Comparison of ENCODE assay signal across 16 cellular contexts in genomic region chr17:79435962-79436361, GRCh38.
DNase-seq lines count a peak whose midpoint lies in the region; ATAC-seq and TF ChIP-seq lines count a peak whose summit lies in the region.
"Had no signal": no experiment of that assay in that cellular context is flagged by ENCODE, and none has a peak within 500 bp of the region (broad histone marks: within the 10 kb centered on the region; RNA-seq: fewer than 3 reads in every experiment).

No MANE protein-coding gene starts in this region.

- H3K27ac ChIP-seq in BLaER1 (no peak overlapping the region), RWPE2 (ENCODE audit: poor library complexity, severe bottlenecking) (no peak overlapping the region), neuronal stem cell (replicated peaks; ENCODE audit: low read length) (no peak overlapping the region)

- H3K4me1 ChIP-seq in BLaER1 = peaks cover 59% of the 10 kb centered on the region
- H3K4me1 ChIP-seq in RWPE2 (ENCODE audit: insufficient read depth, poor library complexity, severe bottlenecking) = no peaks in the 10 kb centered on the region
- H3K4me1 ChIP-seq in neuronal stem cell (ENCODE audit: control insufficient read depth in 2 of 2, insufficient read depth in 1 of 2, low read depth in 1 of 2, low read length in 2 of 2) = peaks cover 0 to 3% of the 10 kb centered on the region in 2 donors
- H3K4me1 ChIP-seq: BE2C, HAP-1 had no signal

- no CpG with 5 or more reads among the region's 8 CpGs for WGBS in neuronal stem cell (ENCODE audit: extremely low coverage in 2 of 2, insufficient read length in 2 of 2, insufficient replicate concordance in 1 of 2), 2 donors

- peak overlapping the region; percentile 84 for H3K18ac ChIP-seq in neuronal stem cell (ENCODE audit: low read length)

- TF ChIP-seq POLR2A in GM18505 (IDR thresholded peaks at IDR 0.05; ENCODE audit: borderline replicate concordance, extremely low read depth, insufficient read depth, insufficient read length) = no peak

- H4K91ac ChIP-seq in neuronal stem cell (ENCODE audit: low read depth, low read length, poor library complexity) = no peak overlapping the region

- peaks cover 5% of the 10 kb centered on the region for H3K9me3 Mint-ChIP-seq in glutamatergic neuron (ENCODE audit: unreplicated experiment)

- H3K9ac ChIP-seq in BLaER1 = no peak overlapping the region
- H3K9ac ChIP-seq in neuronal stem cell (ENCODE audit: low read depth, low read length, poor library complexity) = no peak overlapping the region

- no peak overlapping the region for H3K4me3 ChIP-seq in BLaER1
- H3K4me3 ChIP-seq in RWPE2 (ENCODE audit: severe bottlenecking) = no peak overlapping the region
- peak overlapping the region in 1 of 2 donors; percentile 33 for H3K4me3 ChIP-seq in neuronal stem cell (ENCODE audit: low read length in 2 of 2)
- H3K4me3 ChIP-seq: GM12878, HAP-1 had no signal

- H3K4me3 Mint-ChIP-seq in glutamatergic neuron (ENCODE audit: unreplicated experiment) = no peak overlapping the region
- H3K4me3 Mint-ChIP-seq: CD14-positive monocyte; CD4-positive, alpha-beta memory T cell had no signal

- H2BK5ac ChIP-seq in neuronal stem cell (ENCODE audit: low read length) = no peak overlapping the region

- H3K79me1 ChIP-seq in neuronal stem cell (ENCODE audit: low read depth, low read length) = peaks cover 3% of the 10 kb centered on the region

- H2BK120ac ChIP-seq in neuronal stem cell (ENCODE audit: low read depth, low read length) = no peak overlapping the region

- H3K36me3 ChIP-seq in BLaER1 = no peaks in the 10 kb centered on the region
- no peaks in the 10 kb centered on the region for H3K36me3 ChIP-seq in RWPE2 (ENCODE audit: low read depth)
- no peaks in the 10 kb centered on the region for H3K36me3 ChIP-seq in neuronal stem cell (replicated peaks in 1 of 2; ENCODE audit: control insufficient read depth in 2 of 2, insufficient read depth in 2 of 2, low read length in 2 of 2)
- H3K36me3 ChIP-seq: BE2C, HAP-1 had no signal

- no peaks in the 10 kb centered on the region for H4K20me1 ChIP-seq in BLaER1

- H3K4me2 ChIP-seq in BLaER1 = peak overlapping the region; percentile 42
- H3K4me2 ChIP-seq in neuronal stem cell (ENCODE audit: insufficient read depth, low read length, poor library complexity, severe bottlenecking) = no peak overlapping the region

- H3K4me1 Mint-ChIP-seq in glutamatergic neuron (ENCODE audit: low read depth, unreplicated experiment) = peaks cover 46% of the 10 kb centered on the region
- H3K4me1 Mint-ChIP-seq: CD14-positive monocyte; CD4-positive, alpha-beta memory T cell had no signal

- H3K23ac ChIP-seq in neuronal stem cell (ENCODE audit: low read depth, low read length, poor library complexity) = peak overlapping the region; percentile 11

- H2AFZ ChIP-seq in neuronal stem cell (ENCODE audit: low read length) = no peak overlapping the region

- peak overlapping the region; percentile 39 for H3K27ac Mint-ChIP-seq in glutamatergic neuron (ENCODE audit: unreplicated experiment)
- H3K27ac Mint-ChIP-seq: CD14-positive monocyte; CD4-positive, alpha-beta memory T cell had no signal

- DNase-seq in RWPE2 (ENCODE audit: low spot score) (no peak), glutamatergic neuron (no peak), neuronal stem cell (ENCODE audit: low spot score) (no peak), SKM-1 treated with dmso at 0.1 percent for 144 hours (lab: John Stamatoyannopoulos, UW; ENCODE audit: unreplicated experiment) (no peak), EL (no peak)
- DNase-seq: ACHN; BE2C; CD4-positive, alpha-beta memory T cell; DMS153; DMS79 had no signal

- H2BK15ac ChIP-seq in neuronal stem cell (ENCODE audit: low read length) = peak overlapping the region; percentile 19

- peaks cover 11% of the 10 kb centered on the region for H3K36me3 Mint-ChIP-seq in glutamatergic neuron (ENCODE audit: unreplicated experiment)
- H3K36me3 Mint-ChIP-seq: CD14-positive monocyte; CD4-positive, alpha-beta memory T cell had no signal

- peaks cover 15% of the 10 kb centered on the region for H3K27me3 Mint-ChIP-seq in glutamatergic neuron (ENCODE audit: unreplicated experiment)

- no peak overlapping the region for H2BK12ac ChIP-seq in neuronal stem cell (ENCODE audit: low read length)

- peak overlapping the region; percentile 59 for H3K14ac ChIP-seq in neuronal stem cell (ENCODE audit: low read length)

- H3K27me3 ChIP-seq in BLaER1 = no peaks in the 10 kb centered on the region
- peaks cover 29% of the 10 kb centered on the region for H3K27me3 ChIP-seq in RWPE2 (ENCODE audit: insufficient read depth, poor library complexity, severe bottlenecking)
- peaks cover 0 to 7% (median 2%) of the 10 kb centered on the region in 3 experiments for H3K27me3 ChIP-seq in neuronal stem cell (ENCODE audit: control insufficient read depth in 3 of 3, insufficient read depth in 3 of 3, low read depth in 1 of 3, low read length in 3 of 3)

- no peak overlapping the region for H4K8ac ChIP-seq in neuronal stem cell (ENCODE audit: low read depth, low read length)

- TF ChIP-seq CTCF in RWPE2 (IDR thresholded peaks at IDR 0.05; ENCODE audit: poor library complexity, severe bottlenecking) (no peak), glutamatergic neuron (IDR thresholded peaks at IDR 0.05; ENCODE audit: partially characterized antibody, unreplicated experiment) (no peak)

- 0 out of 3 replicates have a peak, but pooled peaks have one; percentile 10 for ATAC-seq in RWPE2 (ENCODE audit: low read depth)
- no peak for ATAC-seq in SK-N-SH treated with all-trans-retinoic acid at 6 μM for 48 hours
- ATAC-seq in GM18505 (IDR thresholded peaks at IDR 0.05; ENCODE audit: unreplicated experiment) = no peak
- ATAC-seq: GM12878 had no signal

- H3K9me3 ChIP-seq in BLaER1 (peaks cover 4% of the 10 kb centered on the region; the same call in 1 of the 2 replicates), RWPE2 (ENCODE audit: severe bottlenecking) (no peaks in the 10 kb centered on the region), neuronal stem cell (replicated peaks in 1 of 2; ENCODE audit: control insufficient read depth in 2 of 2, insufficient read depth in 1 of 2, low read depth in 1 of 2, low read length in 2 of 2) (peaks cover 0 to 3% of the 10 kb centered on the region in 2 donors)
- H3K9me3 ChIP-seq: BE2C, HAP-1 had no signal

- H2AK5ac ChIP-seq in neuronal stem cell (ENCODE audit: low read depth, low read length) = peak overlapping the region; percentile 48

- H3K4ac ChIP-seq in neuronal stem cell (ENCODE audit: low read length) = no peak overlapping the region

TF ChIP-seq in SK-N-SH treated with all-trans-retinoic acid at 6 μM for 48 hours, 23 proteins besides CTCF, POLR2A, EP300 and RAD21 (continues in another document):
- TF ChIP-seq SNAI2 (CRISPR knock-in tag; IDR thresholded peaks at IDR 0.05) (no peak), CREB5 (CRISPR knock-in tag; IDR thresholded peaks at IDR 0.05; ENCODE audit: low read depth) (no peak), ESRRG (CRISPR knock-in tag; IDR thresholded peaks at IDR 0.05) (no peak), TSHZ2 (CRISPR knock-in tag; IDR thresholded peaks at IDR 0.05) (no peak), ISL1 (CRISPR knock-in tag; IDR thresholded peaks at IDR 0.05) (no peak), ZNF565 (CRISPR knock-in tag; conservative IDR thresholded peaks at IDR 0.05; ENCODE audit: low read depth) (no peak), PATZ1 (CRISPR knock-in tag; IDR thresholded peaks at IDR 0.05; ENCODE audit: borderline replicate concordance) (no peak)
